In the genomic region with DNA sequence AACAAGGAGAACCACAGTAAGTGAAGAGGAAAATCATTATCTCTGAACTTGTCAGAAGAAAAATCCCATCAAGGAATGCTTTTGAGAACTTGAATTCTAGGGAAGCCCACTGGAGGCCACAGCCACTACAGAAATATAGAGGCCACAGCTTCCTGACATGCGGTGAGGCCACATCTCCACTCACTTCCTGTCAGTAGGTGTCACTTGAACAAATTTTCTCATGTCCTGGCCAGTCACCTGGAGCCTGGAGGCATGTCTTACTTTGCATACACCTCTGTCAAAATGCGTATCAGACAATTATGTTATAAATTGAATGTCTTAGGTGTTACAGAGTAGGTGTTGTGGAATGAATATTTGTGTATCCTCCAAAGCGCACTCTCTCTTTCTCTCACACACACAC, we compare ENCODE assay signal across 1 cellular context.
A peak's percentile ranks its signal among the peaks of the same experiment; 100 is the strongest.
TF ChIP-seq lines count a peak whose summit lies in the region.

No MANE protein-coding gene starts in this region.

TF ChIP-seq in GM12878, 131 proteins besides CTCF, POLR2A, EP300 and RAD21 (continued from another document):
- no peak for TF ChIP-seq SRF (IDR thresholded peaks at IDR 0.05; ENCODE audit: low read depth in 2 of 2, low read length in 2 of 2)
- TF ChIP-seq SPI1 (IDR thresholded peaks at IDR 0.05; ENCODE audit: borderline replicate concordance, insufficient read depth, low read depth, low read length) = 0 out of 2 replicates have a peak, but pooled peaks have one; percentile 12
- no peak for TF ChIP-seq CUX1 (IDR thresholded peaks at IDR 0.05; ENCODE audit: insufficient replicate concordance, low read depth, low read length)
